10 cellular contexts compared by ENCODE assay signal in genomic region chr20:37454636-37455035, GRCh38.
ATAC-seq and TF ChIP-seq lines count a peak whose summit lies in the region.
"Had no signal": no experiment of that assay in that cellular context is flagged by ENCODE, and none has a peak within 500 bp of the region (broad histone marks: within the 10 kb centered on the region; RNA-seq: fewer than 3 reads in every experiment).

No MANE protein-coding gene starts in this region.

- no peak overlapping the region for H3K4me3 ChIP-seq in HEK293 (ENCODE audit: low read depth, low read length)
- H3K4me3 ChIP-seq: A549; BLaER1; BLaER1 treated with 17β-estradiol and CSF1 and Interleukin-3, amounts not matched to agents 10 nM and 100 nM had no signal

- TF ChIP-seq CTCF in HEK293 (tag by site-specific recombination; IDR thresholded peaks at IDR 0.05): no peak

- no peak for ATAC-seq in HG02623 (IDR thresholded peaks at IDR 0.05; ENCODE audit: unreplicated experiment)
- ATAC-seq: A549; CD8-positive, alpha-beta T cell had no signal

- CTCF ChIA-PET in HEK293 (lab: Yijun Ruan, JAX): no interaction called here

- POLR2A ChIA-PET in HEK293 (lab: Yijun Ruan, JAX): no interaction called here

- no peaks in the 10 kb centered on the region for H3K4me1 ChIP-seq in HEK293 (ENCODE audit: control insufficient read depth, insufficient read depth, low read length)
- H3K4me1 ChIP-seq: A549, BE2C, Caco-2 had no signal

- H3K36me3 ChIP-seq in HEK293 (ENCODE audit: control insufficient read depth in 2 of 2, insufficient read depth in 1 of 2, low read length in 2 of 2): no peaks in the 10 kb centered on the region
- H3K36me3 ChIP-seq: BE2C, BLaER1 had no signal

- H3K27ac ChIP-seq in HEK293 (ENCODE audit: extremely low read depth, low read depth, low read length): no peak overlapping the region
- H3K27ac ChIP-seq: 22Rv1; A549; BLaER1; BLaER1 treated with 17β-estradiol and CSF1 and Interleukin-3, amounts not matched to agents 10 nM and 100 nM; C4-2B had no signal

- no peaks in the 10 kb centered on the region for H3K9me3 ChIP-seq in HEK293 (ENCODE audit: control insufficient read depth, insufficient read depth, low read depth, low read length)

TF ChIP-seq in HEK293, 187 proteins besides CTCF, POLR2A, EP300 and RAD21:
- TF ChIP-seq ZNF311 (tag by site-specific recombination; IDR thresholded peaks at IDR 0.05; ENCODE audit: borderline replicate concordance): no peak
- TF ChIP-seq HOXD13 (CRISPR knock-in tag; IDR thresholded peaks at IDR 0.05; ENCODE audit: borderline replicate concordance): no peak
- no peak for TF ChIP-seq ZNF639 (tag by site-specific recombination; IDR thresholded peaks at IDR 0.05)
- TF ChIP-seq ZFP41 (tag by site-specific recombination; IDR thresholded peaks at IDR 0.05; ENCODE audit: borderline replicate concordance): no peak
- no peak for TF ChIP-seq ZNF513 (tag by site-specific recombination; IDR thresholded peaks at IDR 0.05)
- no peak for TF ChIP-seq ZNF335 (tag by site-specific recombination; conservative IDR thresholded peaks at IDR 0.05)
- peak; percentile 19 for TF ChIP-seq SETDB1 (IDR thresholded peaks at IDR 0.05; ENCODE audit: insufficient read length, low read length)
- TF ChIP-seq INSM2 (tag by site-specific recombination; IDR thresholded peaks at IDR 0.05): no peak
- TF ChIP-seq ZNF776 (tag by site-specific recombination; IDR thresholded peaks at IDR 0.05; ENCODE audit: borderline replicate concordance): no peak
- TF ChIP-seq KLF9 (tag by site-specific recombination; IDR thresholded peaks at IDR 0.05; ENCODE audit: low read depth): no peak
- TF ChIP-seq ZNF26 (tag by site-specific recombination; IDR thresholded peaks at IDR 0.05): peak; percentile 99
- TF ChIP-seq ATF2 (tag by site-specific recombination; IDR thresholded peaks at IDR 0.05; ENCODE audit: low read depth): no peak
- TF ChIP-seq ZNF555 (tag by site-specific recombination; conservative IDR thresholded peaks at IDR 0.05): no peak
- no peak for TF ChIP-seq HIC1 (tag by site-specific recombination; IDR thresholded peaks at IDR 0.05)
- TF ChIP-seq ZNF175 (tag by site-specific recombination; IDR thresholded peaks at IDR 0.05): no peak
- no peak for TF ChIP-seq ZEB2 (tag by site-specific recombination; IDR thresholded peaks at IDR 0.05)
- TF ChIP-seq EGR2 (tag by site-specific recombination; IDR thresholded peaks at IDR 0.05; ENCODE audit: low read depth): no peak
- no peak for TF ChIP-seq ZNF398 (tag by site-specific recombination; IDR thresholded peaks at IDR 0.05)
